8 cellular contexts compared by ENCODE assay signal in genomic region chr17:68455756-68456528, GRCh38. TPM values are rescaled to one million over a fixed set of nuclear protein-coding genes. Genes with fewer than 3 reads are reported as not detected.
DNase-seq lines count a peak whose midpoint lies in the region; ATAC-seq and TF ChIP-seq lines count a peak whose summit lies in the region.

No MANE protein-coding gene starts in this region.

- intact Hi-C loops in activated B cell treated with CpG ODN at 0.5 μM for 24 hours (cut with micrococcal nuclease) = loop anchor here (2.0 to 5.0 kb wide), 2 partner anchors 217 to 354 kb away; no protein-coding TSS in a partner anchor
- intact Hi-C loops in gastrocnemius medialis (cut with DNase I; ENCODE audit: low total_unique reads) = loop anchor here (1.0 to 2.0 kb wide), 3 partner anchors 57 to 132 kb away; partner anchors contain the start of gene PRKAR1A

- peak; percentile 81 for DNase-seq in DMS 273 (lab: John Stamatoyannopoulos, UW; ENCODE audit: unreplicated experiment)
- DNase-seq in LHCN-M2 (ENCODE audit: low read depth) = peak; percentile 81
- no peak for DNase-seq in activated B cell treated with CpG ODN at 0.5 μM for 24 hours
- DNase-seq in glutamatergic neuron = peak; percentile 35
- no peak for DNase-seq in gastrocnemius medialis
- no peak for DNase-seq in effector CD8-positive, alpha-beta T cell (lab: John Stamatoyannopoulos, UW)
- no peak for DNase-seq in GM13977 (ENCODE audit: low spot score)

- no peak for ATAC-seq in activated B cell treated with CpG ODN at 0.5 μM for 24 hours (ENCODE audit: low read depth)
- ATAC-seq in gastrocnemius medialis = no peak
- no peak for ATAC-seq in HG02798 (IDR thresholded peaks at IDR 0.05; ENCODE audit: poor library complexity, unreplicated experiment)

- peak in 1 of 2 donors; percentile 25 for TF ChIP-seq POLR2A in gastrocnemius medialis (IDR thresholded peaks at IDR 0.05)

- in situ Hi-C loops in gastrocnemius medialis (cut with MboI; ENCODE audit: low sequenced_read_pairs in 4 of 4) = loop anchor here in 1 of 4 donors (10.0 kb wide), 1 partner anchor 59 kb away; the partner anchor contains the start of gene PRKAR1A
- in situ Hi-C loops in GM13977 (cut with MboI; ENCODE audit: low pct_unique_long_range_greater_than_20kb, low sequenced_read_pairs, unreplicated experiment) = loop anchor here (10.0 to 25.0 kb wide), 2 partner anchors 191 to 294 kb away; no protein-coding TSS in a partner anchor

- H3K36me3 Mint-ChIP-seq in activated B cell treated with CpG ODN at 0.5 μM for 24 hours (ENCODE audit: low read depth) (peaks cover 5% of the 10 kb centered on the region), glutamatergic neuron (ENCODE audit: unreplicated experiment) (no peaks in the 10 kb centered on the region)

- no peaks in the 10 kb centered on the region for H3K27me3 ChIP-seq in gastrocnemius medialis

- H3K36me3 ChIP-seq in gastrocnemius medialis = peaks cover 0 to 20% of the 10 kb centered on the region in 2 donors

- H3K4me3 ChIP-seq in gastrocnemius medialis = peak overlapping the region; percentile 74 to 97 (median 83)

- H3K27me3 Mint-ChIP-seq in activated B cell treated with CpG ODN at 0.5 μM for 24 hours = no peaks in the 10 kb centered on the region
- H3K27me3 Mint-ChIP-seq in glutamatergic neuron (ENCODE audit: unreplicated experiment) = peaks cover 10% of the 10 kb centered on the region

- no peaks in the 10 kb centered on the region for H3K9me3 Mint-ChIP-seq in activated B cell treated with CpG ODN at 0.5 μM for 24 hours
- H3K9me3 Mint-ChIP-seq in glutamatergic neuron (ENCODE audit: unreplicated experiment) = peaks cover 20% of the 10 kb centered on the region

- H3K27ac ChIP-seq in gastrocnemius medialis = peak overlapping the region; percentile 95 to 100 (median 98)

- TF ChIP-seq CTCF in activated B cell treated with CpG ODN at 0.5 μM for 24 hours (IDR thresholded peaks at IDR 0.05) = no peak
- no peak for TF ChIP-seq CTCF in glutamatergic neuron (IDR thresholded peaks at IDR 0.05; ENCODE audit: partially characterized antibody, unreplicated experiment)
- TF ChIP-seq CTCF in gastrocnemius medialis (IDR thresholded peaks at IDR 0.05 in 4 of 5, conservative IDR thresholded peaks at IDR 0.05 in 1 of 5) = no peak
- TF ChIP-seq CTCF in GM13977 (IDR thresholded peaks at IDR 0.05; ENCODE audit: extremely low read depth, insufficient read depth, missing control alignments) = no peak

- H3K4me1 Mint-ChIP-seq in activated B cell treated with CpG ODN at 0.5 μM for 24 hours = peaks cover 20% of the 10 kb centered on the region
- H3K4me1 Mint-ChIP-seq in glutamatergic neuron (ENCODE audit: low read depth, unreplicated experiment) = peaks cover 45% of the 10 kb centered on the region

- POLR2A ChIA-PET in activated B cell treated with CpG ODN at 0.5 μM for 24 hours (lab: Charles Lee) = interaction anchor here (1.2 to 5.1 kb wide), 4 partner anchors 14 to 436 kb away, joined by 3 to 46 read pairs (median 23); partner anchors contain the start of genes AMZ2, ARSG and SLC16A6

- no peaks in the 10 kb centered on the region for H3K9me3 ChIP-seq in gastrocnemius medialis

- H3K4me3 Mint-ChIP-seq in activated B cell treated with CpG ODN at 0.5 μM for 24 hours (peak overlapping the region; percentile 84), glutamatergic neuron (ENCODE audit: unreplicated experiment) (peak overlapping the region; percentile 97)

- H3K27ac Mint-ChIP-seq in activated B cell treated with CpG ODN at 0.5 μM for 24 hours (no peak overlapping the region), glutamatergic neuron (ENCODE audit: unreplicated experiment) (peak overlapping the region; percentile 99)

- CTCF ChIA-PET in activated B cell treated with CpG ODN at 0.5 μM for 24 hours (lab: Charles Lee) = interaction anchor here (0.9 to 4.5 kb wide), 2 partner anchors 19 to 513 kb away, joined by 3 to 21 read pairs; no protein-coding TSS in a partner anchor

- peaks cover 62 to 72% of the 10 kb centered on the region in 2 donors for H3K4me1 ChIP-seq in gastrocnemius medialis

RNA-seq across cellular contexts. Expression of gene WIPI1, which starts 1.4 kb away (rescaled TPM):
- 30.8 and 37.7 TPM in 2 replicates for total RNA-seq in LHCN-M2 (2014; rRNA removed)
- 51.7 TPM for polyA plus RNA-seq in LHCN-M2 (2012)
- total RNA-seq in activated B cell treated with CpG ODN at 0.5 μM for 24 hours = 9.8 and 11.2 TPM in 2 replicates
- total RNA-seq in glutamatergic neuron (ENCODE audit: unreplicated experiment) = 252 TPM
- 100 to 1,000 TPM in 2 of 4 donors, 10 to 100 TPM in 2; 79.1 to 182 (median 92.0) TPM for total RNA-seq in gastrocnemius medialis

RNA-seq across cellular contexts. Expression of gene PRKAR1A, which starts 56.3 kb away (rescaled TPM):
- total RNA-seq in LHCN-M2 (2014; rRNA removed) (233 and 262 TPM in 2 replicates), activated B cell treated with CpG ODN at 0.5 μM for 24 hours (272 and 279 TPM in 2 replicates), glutamatergic neuron (ENCODE audit: unreplicated experiment) (277 TPM), gastrocnemius medialis (100 to 1,000 TPM; 271 to 656 (median 557) TPM)
- polyA plus RNA-seq in LHCN-M2 (2012) = 97.2 TPM

Comparison
In these comparisons a context has a peak if more than half of its experiments do, and no peak if none do; other contexts are left out.
1. DNase-seq: peak in DMS 273 (single experiment), LHCN-M2 (single experiment) and glutamatergic neuron (single experiment); none in activated B cell treated with CpG ODN at 0.5 μM for 24 hours (single experiment), gastrocnemius medialis (0 of 2), effector CD8-positive, alpha-beta T cell (single experiment) and GM13977 (single experiment).